ENCODE assay signal across 8 cellular contexts in the genomic region with DNA sequence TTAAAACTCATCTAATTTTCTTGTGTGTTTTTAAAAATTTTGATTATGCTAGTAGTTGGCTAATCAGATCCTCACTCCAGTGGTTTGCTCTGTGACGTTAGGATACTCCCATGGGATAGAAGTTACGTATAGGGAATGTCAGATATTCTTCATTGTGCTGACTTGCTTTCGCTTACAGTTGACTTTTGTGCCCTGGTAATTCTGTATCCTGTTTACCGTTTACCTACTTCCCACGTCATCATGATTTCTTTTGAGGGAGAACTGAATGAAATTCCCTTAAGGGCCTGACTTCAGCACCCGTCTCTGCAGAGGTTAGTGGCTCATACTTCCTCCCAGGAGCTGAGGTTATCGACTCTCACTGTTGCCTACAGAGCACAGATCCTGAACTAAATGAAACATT. TPM values are rescaled to one million over a fixed set of nuclear protein-coding genes. Genes with fewer than 3 reads are reported as not detected.
A peak's percentile ranks its signal among the peaks of the same experiment; 100 is the strongest.
DNase-seq lines count a peak whose midpoint lies in the region; ATAC-seq and TF ChIP-seq lines count a peak whose summit lies in the region.

No MANE protein-coding gene starts in this region.

- peak overlapping the region; percentile 7; the same call in 1 of the 2 replicates for H3K9ac ChIP-seq in ES-I3 (ENCODE audit: low read depth, low read length)

- peak overlapping the region; percentile 97 for H3K4me3 ChIP-seq in SJCRH30
- H3K4me3 ChIP-seq in fibroblast of pulmonary artery (replicated peaks; ENCODE audit: low read depth, low read length), result peak overlapping the region; percentile 72

- H3K27ac ChIP-seq in SJCRH30, result no peak overlapping the region

- peak in 1 of 2 experiments; percentile 45 for DNase-seq in SJCRH30
- peak; percentile 93 for DNase-seq in fibroblast of pulmonary artery (ENCODE audit: low read depth)
- peak; percentile 71 for DNase-seq in renal cortical epithelial cell (ENCODE audit: low read depth)
- DNase-seq in NCI-H1092 (lab: John Stamatoyannopoulos, UW), result no peak
- no peak for DNase-seq in GM19238 (ENCODE audit: insufficient read length, low spot score)
- no peak for DNase-seq in retina

- ATAC-seq in HG03045 (IDR thresholded peaks at IDR 0.05; ENCODE audit: unreplicated experiment), result no peak

- H3K4me1 ChIP-seq in ES-I3 (ENCODE audit: insufficient read depth, low read length), result peaks cover 6% of the 10 kb centered on the region
- H3K4me1 ChIP-seq in SJCRH30, result peaks cover 13% of the 10 kb centered on the region

- H3K36me3 ChIP-seq in ES-I3 (ENCODE audit: insufficient read depth, low read length), result peaks cover 28% of the 10 kb centered on the region
- H3K36me3 ChIP-seq in SJCRH30, result peaks cover 54% of the 10 kb centered on the region

- no peak for TF ChIP-seq CTCF in fibroblast of pulmonary artery (IDR thresholded peaks at IDR 0.05; ENCODE audit: low read length, missing control alignments)

- no peaks in the 10 kb centered on the region for H3K27me3 ChIP-seq in SJCRH30

- H3K9me3 ChIP-seq in ES-I3 (ENCODE audit: control insufficient read depth, insufficient read depth, low read length), result peaks cover 19% of the 10 kb centered on the region
- H3K9me3 ChIP-seq in SJCRH30 (replicated peaks), result no peaks in the 10 kb centered on the region

RNA-seq across cellular contexts. Expression of gene PRKAR1A, which starts 2.6 kb away (rescaled TPM):
- 407 and 454 TPM in 2 replicates for total RNA-seq in SJCRH30 (2014; rRNA removed; shearing (Covaris generic))
- 297 and 322 TPM in 2 replicates for total RNA-seq in renal cortical epithelial cell

RNA-seq across cellular contexts. Expression of gene WIPI1, which starts 57.5 kb away (rescaled TPM):
- 19.0 and 25.8 TPM in 2 replicates for total RNA-seq in SJCRH30 (2014; rRNA removed; shearing (Covaris generic))
- 50.7 and 116 TPM in 2 replicates for total RNA-seq in renal cortical epithelial cell

Comparison
In these comparisons a context has a peak if more than half of its experiments do, and no peak if none do; other contexts are left out.
1. DNase-seq: peak in fibroblast of pulmonary artery (single experiment) and renal cortical epithelial cell (single experiment); none in NCI-H1092 (single experiment), GM19238 (single experiment) and retina (single experiment).